8 cellular contexts compared by ENCODE assay signal in the genomic region with DNA sequence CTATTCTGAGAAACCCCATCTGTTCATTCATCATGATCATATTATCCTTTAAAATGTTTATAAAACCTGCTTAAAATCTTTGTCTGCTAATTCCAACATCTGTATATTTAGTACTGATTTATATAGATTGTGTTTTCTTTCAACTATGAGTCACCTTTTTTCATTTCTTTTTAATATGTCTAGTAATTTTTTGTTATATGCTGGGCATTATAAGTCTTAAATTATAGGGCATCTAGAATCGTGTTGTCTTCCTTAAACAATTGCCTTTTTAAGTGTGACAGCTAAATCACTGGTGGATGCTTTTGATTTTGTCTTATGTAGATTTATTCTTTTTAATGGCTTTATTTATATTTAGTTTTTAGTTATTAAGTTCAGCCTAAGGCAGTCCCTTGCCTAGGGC.
"Had no signal": no experiment of that assay in that cellular context is flagged by ENCODE, and none has a peak within 500 bp of the region (broad histone marks: within the 10 kb centered on the region; RNA-seq: fewer than 3 reads in every experiment).

No MANE protein-coding gene starts in this region.

- H3K4me3 ChIP-seq: K562 had no signal

- H3K4me2 ChIP-seq: KMS-11 had no signal

- H3K27ac ChIP-seq: HL-60, KMS-11 had no signal

- ATAC-seq: HepG2, K562 had no signal

- DNase-seq: IMR-90, KBM-7, KG1 had no signal

- FAIRE-seq: HepG2, HTR-8/SVneo, K562 had no signal
